In the genomic region with DNA sequence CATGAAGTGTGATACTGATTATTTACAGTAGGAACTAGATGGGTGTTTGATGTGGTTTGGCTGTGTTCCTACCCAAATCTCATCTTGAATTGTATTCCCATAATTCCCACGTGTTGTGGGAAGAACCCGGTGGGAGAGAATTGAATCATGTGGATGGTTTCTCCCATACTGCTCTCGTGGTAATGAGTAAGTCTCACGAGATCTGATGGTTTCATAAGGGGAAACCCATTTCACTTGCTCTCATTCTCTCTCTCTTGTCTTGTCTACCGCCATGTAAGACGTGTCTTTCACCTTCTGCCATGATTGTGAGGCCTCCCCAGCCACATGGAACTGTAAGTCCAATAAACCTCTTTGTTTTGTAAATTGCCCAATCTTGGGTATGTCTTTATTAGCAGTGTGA, we compare ENCODE assay signal across 7 cellular contexts. TPM values are rescaled to one million over a fixed set of nuclear protein-coding genes. Genes with fewer than 3 reads are reported as not detected.
A peak's percentile ranks its signal among the peaks of the same experiment; 100 is the strongest.
DNase-seq lines count a peak whose midpoint lies in the region; ATAC-seq, FAIRE-seq and TF ChIP-seq lines count a peak whose summit lies in the region.
"Not testable (repeated sequence)": the region's sequence is repeated elsewhere in the genome, so short reads cannot be mapped to it uniquely, and the experiment has no call there.

No MANE protein-coding gene starts in this region.

- POLR2A ChIA-PET in HepG2 (lab: Yijun Ruan, JAX): not testable (repeated sequence)

- in situ Hi-C loops in astrocyte of the cerebellum (cut with HindIII; ENCODE audit: low sequenced_read_pairs): loop anchor here (5.0 kb wide), 2 partner anchors 37 to 77 kb away; no protein-coding TSS in a partner anchor
- in situ Hi-C loops in HepG2 (cut with HindIII; ENCODE audit: extremely low pct_ligation_motif_present, low pct_unique_long_range_greater_than_20kb): not testable (repeated sequence)

- not testable (repeated sequence) for TF ChIP-seq CTCF in astrocyte of the cerebellum (IDR thresholded peaks at IDR 0.05; ENCODE audit: low read depth, low read length, missing control alignments); choroid plexus epithelial cell (conservative IDR thresholded peaks at IDR 0.05; ENCODE audit: low read depth, low read length); fibroblast of the aortic adventitia (IDR thresholded peaks at IDR 0.05; ENCODE audit: insufficient read depth, low read length); HepG2 (CRISPR knock-in tag; IDR thresholded peaks at IDR 0.05)

- ATAC-seq in HepG2: not testable (repeated sequence)

- intact Hi-C loops in HepG2 (cut with micrococcal nuclease; ENCODE audit: unreplicated experiment): not testable (repeated sequence)

- not testable (repeated sequence) for H3K4me3 ChIP-seq in astrocyte of the cerebellum (ENCODE audit: low read depth, low read length); choroid plexus epithelial cell (ENCODE audit: low read depth, low read length); fibroblast of the aortic adventitia (ENCODE audit: low read depth, low read length); HepG2 (replicated peaks in 1 of 3; ENCODE audit: insufficient read depth in 1 of 3, low read depth in 2 of 3, low read length in 3 of 3)

- CTCF ChIA-PET in HepG2 (lab: Yijun Ruan, JAX; ENCODE audit: low intra/inter-chr PET ratio, low total read pairs): not testable (repeated sequence)

- H4K20me1 ChIP-seq in HepG2 (ENCODE audit: insufficient read depth, low read length): not testable (repeated sequence)

- not testable (repeated sequence) for H3K27me3 ChIP-seq in HepG2 (ENCODE audit: control insufficient read depth in 1 of 2, insufficient read depth in 2 of 2, low read length in 2 of 2)

- not testable (repeated sequence) for BruUV-seq in HepG2 (replicated peaks; lab: Mats Ljungman, UMichigan)

- H3K27ac ChIP-seq in HepG2 (ENCODE audit: extremely low read length, insufficient read depth, low read length): not testable (repeated sequence)

- TF ChIP-seq POLR2A in HepG2 (IDR thresholded peaks at IDR 0.05; ENCODE audit: insufficient read depth in 1 of 2, low read depth in 2 of 2, low read length in 2 of 2): not testable (repeated sequence)

- not testable (repeated sequence) for TF ChIP-seq RAD21 in HepG2 (CRISPR knock-in tag; IDR thresholded peaks at IDR 0.05)

- peaks cover 36% of the 10 kb centered on the region for H3K4me1 ChIP-seq in HepG2 (ENCODE audit: insufficient read depth, low read length)

- not testable (repeated sequence) for H3K4me2 ChIP-seq in HepG2 (ENCODE audit: low read depth, low read length)

- WGBS in HepG2 (ENCODE audit: low lambda C conversion rate): 2% methylated on average over 6 of the region's 6 CpGs

- not testable (repeated sequence) for H3K36me3 ChIP-seq in HepG2 (replicated peaks in 1 of 2; ENCODE audit: control insufficient read depth in 1 of 2, insufficient read depth in 2 of 2, low read length in 2 of 2)

- not testable (repeated sequence) for FAIRE-seq in HepG2 (lab: Jason Lieb, UNC)

- not testable (repeated sequence) for H3K9me3 ChIP-seq in HepG2 (ENCODE audit: low read length)

- H2AFZ ChIP-seq in HepG2 (ENCODE audit: low read length): not testable (repeated sequence)

- not testable (repeated sequence) for H3K9ac ChIP-seq in HepG2 (ENCODE audit: insufficient read depth, low read depth, low read length)

- DNase-seq in Daoy (ENCODE audit: low read depth): peak; percentile 68
- DNase-seq in HT1080 (ENCODE audit: low read depth): peak; percentile 53
- DNase-seq in RKO (ENCODE audit: low spot score): peak; percentile 25
- peak; percentile 77 for DNase-seq in astrocyte of the cerebellum (ENCODE audit: low read depth)
- DNase-seq in choroid plexus epithelial cell (ENCODE audit: low read depth): peak; percentile 71
- DNase-seq in fibroblast of the aortic adventitia (ENCODE audit: low read depth): peak; percentile 84
- DNase-seq in HepG2 (ENCODE audit: low spot score): not testable (repeated sequence)

- TF ChIP-seq EP300 in HepG2 (IDR thresholded peaks at IDR 0.05; ENCODE audit: low read depth in 2 of 2, low read length in 2 of 2); HepG2 (CRISPR knock-in tag; IDR thresholded peaks at IDR 0.05; ENCODE audit: borderline replicate concordance): not testable (repeated sequence)

- not testable (repeated sequence) for H3K79me2 ChIP-seq in HepG2 (ENCODE audit: insufficient read depth, low read length)

TF ChIP-seq in HepG2, 621 proteins besides CTCF, POLR2A, EP300 and RAD21:
- 0 out of 2 replicates have a peak, but pooled peaks have one; percentile 81 for TF ChIP-seq ZNF431 (CRISPR knock-in tag; IDR thresholded peaks at IDR 0.05; ENCODE audit: borderline replicate concordance, low read depth)
- peak; percentile 83; the same call in 1 of the 2 replicates for TF ChIP-seq ZNF430 (CRISPR knock-in tag; IDR thresholded peaks at IDR 0.05)
- TF ChIP-seq CHD2 (IDR thresholded peaks at IDR 0.05; ENCODE audit: low read depth, low read length): peak; percentile 48; the same call in 1 of the 2 replicates
TF ChIP-seq in HepG2: peak in this region for 3; not testable (repeated sequence) for 618.

RNA-seq across cellular contexts. Expression of a gene that starts 33.9 kb away (rescaled TPM):
- 0.34 and 0.77 TPM in 2 replicates for total RNA-seq in Daoy (2014; rRNA removed; shearing (Covaris generic))
- total RNA-seq in HT1080 (2014; rRNA removed; shearing (Covaris generic)): 1.8 and 2.0 TPM in 2 replicates
- polyA plus RNA-seq in HT1080 (2015; cell fraction: cytosol; rRNA removed): 0.66 and 0.95 TPM in 2 replicates
- polyA plus RNA-seq in HT1080 (2015; cell fraction: nucleus; rRNA removed): 1.0 and 1.3 TPM in 2 replicates
- total RNA-seq in fibroblast of the aortic adventitia (ENCODE audit: low replicate concordance): 7.0 and 112 TPM in 2 replicates
- total RNA-seq in HepG2 (2016; rRNA removed; fragmentation: Illumina TruSeq; extraction: Trizol): 0.81 and 1.4 TPM in 2 replicates
- 1.2 and 2.8 TPM in 2 replicates for total RNA-seq in HepG2 (2016; cell fraction: cytosol; rRNA removed; fragmentation: Illumina TruSeq; extraction: Trizol; ENCODE audit: low read depth)
- total RNA-seq in HepG2 (2016; cell fraction: insoluble cytoplasmic fraction; rRNA removed; fragmentation: Illumina TruSeq; extraction: Trizol): 1.6 TPM in 2 replicates
- 2.9 and 3.9 TPM in 2 replicates for total RNA-seq in HepG2 (2016; cell fraction: membrane; rRNA removed; fragmentation: Illumina TruSeq; extraction: Trizol)
- total RNA-seq in HepG2 (2016; cell fraction: nucleus; rRNA removed; fragmentation: Illumina TruSeq; extraction: Trizol): 1.2 and 1.9 TPM in 2 replicates
- 4.4 and 6.2 TPM in 2 replicates for polyA plus RNA-seq in HepG2 (2011; rRNA removed)
- polyA plus RNA-seq in HepG2 (2011; cell fraction: cytosol; rRNA removed): 3.5 and 4.0 TPM in 2 replicates
- 13.8 and 15.6 TPM in 2 replicates for polyA plus RNA-seq in HepG2 (2011; cell fraction: nucleus; rRNA removed)
- 8.2 and 9.2 TPM in 2 replicates for polyA plus RNA-seq in HepG2 (2012)
- 2.3 and 2.9 TPM in 2 replicates for polyA plus RNA-seq in HepG2 (2016; cell fraction: cytosol; fragmentation: Illumina TruSeq; extraction: Trizol; ENCODE audit: low read depth)
- 2.0 and 2.2 TPM in 2 replicates for polyA plus RNA-seq in HepG2 (2016; cell fraction: insoluble cytoplasmic fraction; fragmentation: Illumina TruSeq; extraction: Trizol; ENCODE audit: low read depth)
- polyA plus RNA-seq in HepG2 (2016; cell fraction: membrane; fragmentation: Illumina TruSeq; extraction: Trizol; ENCODE audit: low read depth): 3.2 and 3.7 TPM in 2 replicates
- 3.0 and 3.7 TPM in 2 replicates for polyA plus RNA-seq in HepG2 (2016; cell fraction: nucleus; fragmentation: Illumina TruSeq; extraction: Trizol; ENCODE audit: insufficient read depth, low read depth)
- 2.1 and 7.7 TPM in 2 replicates for polyA minus RNA-seq in HepG2 (2011; rRNA and poly(A)+ RNA removed; ENCODE audit: low replicate concordance)
- polyA minus RNA-seq in HepG2 (2011; cell fraction: cytosol; rRNA and poly(A)+ RNA removed): 2.9 and 7.2 TPM in 2 replicates
- polyA minus RNA-seq in HepG2 (2011; cell fraction: nucleus; rRNA and poly(A)+ RNA removed): 1.7 and 2.9 TPM in 2 replicates
